23 cellular contexts compared by ENCODE assay signal in the genomic region with DNA sequence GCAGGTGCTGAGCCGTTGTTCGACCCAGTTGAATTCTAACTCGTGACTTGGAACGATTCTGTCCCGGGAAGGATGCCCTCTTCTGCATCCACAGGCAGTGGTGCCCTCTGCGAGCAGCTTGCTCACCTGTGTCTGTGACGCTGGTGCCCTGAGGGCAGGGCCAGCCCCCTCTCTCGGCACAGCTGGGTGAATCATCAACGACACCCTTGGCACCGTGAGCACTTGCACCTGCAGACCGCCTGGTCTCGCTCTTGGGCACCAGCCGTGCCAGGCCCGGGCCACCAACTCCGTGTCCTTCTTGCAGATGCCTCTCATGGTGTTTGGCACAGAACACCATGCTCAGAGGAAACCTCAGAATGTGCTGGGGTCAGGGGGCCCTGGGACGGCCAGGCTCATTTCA.
DNase-seq lines count a peak whose midpoint lies in the region; ATAC-seq, FAIRE-seq and TF ChIP-seq lines count a peak whose summit lies in the region.
"Had no signal": no experiment of that assay in that cellular context is flagged by ENCODE, and none has a peak within 500 bp of the region (broad histone marks: within the 10 kb centered on the region; RNA-seq: fewer than 3 reads in every experiment).

No MANE protein-coding gene starts in this region.

- ATAC-seq in WTC11, result no peak
- ATAC-seq: activated naive CD8-positive, alpha-beta T cell treated with anti-CD3 and anti-CD28 coated beads, Interleukin-2, amount 50 U/mL, for 24 hours had no signal

- TF ChIP-seq CTCF in WTC11 (IDR thresholded peaks at IDR 0.05) (no peak), kidney (IDR thresholded peaks at IDR 0.05; ENCODE audit: borderline replicate concordance, extremely low read depth, insufficient read depth) (no peak)

- no peaks in the 10 kb centered on the region for H3K27me3 Mint-ChIP-seq in WTC11 (ENCODE audit: low read depth)
- H3K27me3 Mint-ChIP-seq: activated CD4-positive, alpha-beta T cell treated with anti-CD3 and anti-CD28 coated beads, Interleukin-2, amount 10 ng/mL, durations not matched to agents 7 days and 5 days; IgD-negative memory B cell had no signal

- no peak for FAIRE-seq in kidney (lab: Jason Lieb, UNC)
- FAIRE-seq: frontal cortex had no signal

- no peaks in the 10 kb centered on the region for H3K36me3 ChIP-seq in kidney (ENCODE audit: control insufficient read depth in 1 of 2, insufficient read depth in 2 of 2, low read length in 2 of 2)
- H3K36me3 ChIP-seq: esophagus muscularis mucosa, transverse colon had no signal

- 0 out of 2 replicates have a peak overlapping the region, but pooled peaks have one; percentile 14 for H3K27ac Mint-ChIP-seq in WTC11
- H3K27ac Mint-ChIP-seq: activated CD4-positive, alpha-beta T cell treated with anti-CD3 and anti-CD28 coated beads, Interleukin-2, amount 10 ng/mL, durations not matched to agents 7 days and 5 days; activated naive CD8-positive, alpha-beta T cell treated with anti-CD3 and anti-CD28 coated beads, Interleukin-2, amount 50 U/mL, for 24 hours; IgD-negative memory B cell; immature natural killer cell; progenitor cell of endocrine pancreas; T-helper 2 cell treated with Interferon-gamma antibody and Interleukin-4, amounts not matched to agents 5 μg/mL and 100 μg/mL, for 36 hours had no signal

- no peaks in the 10 kb centered on the region for H3K9me3 Mint-ChIP-seq in WTC11
- H3K9me3 Mint-ChIP-seq: activated CD4-positive, alpha-beta T cell treated with anti-CD3 and anti-CD28 coated beads, Interleukin-2, amount 10 ng/mL, durations not matched to agents 7 days and 5 days; activated naive CD8-positive, alpha-beta T cell treated with anti-CD3 and anti-CD28 coated beads, Interleukin-2, amount 50 U/mL, for 24 hours; T-helper 2 cell treated with Interferon-gamma antibody and Interleukin-4, amounts not matched to agents 5 μg/mL and 100 μg/mL, for 36 hours had no signal

- no peak overlapping the region for H3K4me3 ChIP-seq in kidney (ENCODE audit: low read length in 2 of 2)
- H3K4me3 ChIP-seq: esophagus muscularis mucosa, hepatocyte, lung, transverse colon had no signal

- no peaks in the 10 kb centered on the region for H3K9me3 ChIP-seq in kidney (ENCODE audit: control insufficient read depth in 1 of 2, low read length in 2 of 2)
- H3K9me3 ChIP-seq: esophagus muscularis mucosa, transverse colon had no signal

- no peak overlapping the region for H3K4me3 Mint-ChIP-seq in WTC11
- H3K4me3 Mint-ChIP-seq: activated CD4-positive, alpha-beta T cell treated with anti-CD3 and anti-CD28 coated beads, Interleukin-2, amount 10 ng/mL, durations not matched to agents 7 days and 5 days; activated naive CD8-positive, alpha-beta T cell treated with anti-CD3 and anti-CD28 coated beads, Interleukin-2, amount 50 U/mL, for 24 hours; IgD-negative memory B cell; immature natural killer cell; T-helper 2 cell treated with Interferon-gamma antibody and Interleukin-4, amounts not matched to agents 5 μg/mL and 100 μg/mL, for 36 hours had no signal

- no peaks in the 10 kb centered on the region for H3K4me1 Mint-ChIP-seq in WTC11
- H3K4me1 Mint-ChIP-seq: activated CD4-positive, alpha-beta T cell treated with anti-CD3 and anti-CD28 coated beads, Interleukin-2, amount 10 ng/mL, durations not matched to agents 7 days and 5 days; activated naive CD8-positive, alpha-beta T cell treated with anti-CD3 and anti-CD28 coated beads, Interleukin-2, amount 50 U/mL, for 24 hours; IgD-negative memory B cell; immature natural killer cell had no signal

- POLR2A ChIA-PET in WTC11 (lab: Charles Lee), result no interaction called here

- H3K36me3 Mint-ChIP-seq in WTC11, result no peaks in the 10 kb centered on the region
- H3K36me3 Mint-ChIP-seq: IgD-negative memory B cell, immature natural killer cell had no signal

- H3K9ac ChIP-seq in kidney (ENCODE audit: low read length in 2 of 2), result no peak overlapping the region

- DNase-seq in AG20443 (ENCODE audit: low spot score) (peak; percentile 6), COLO668 (lab: John Stamatoyannopoulos, UW; ENCODE audit: unreplicated experiment) (peak; percentile 50), WTC11 (ENCODE audit: low spot score) (no peak), kidney (peak; percentile 58), NCI-H82 treated with DMSO at 0.1 percent for 48 hours (lab: John Stamatoyannopoulos, UW; ENCODE audit: unreplicated experiment) (no peak), NCI-H2196 (lab: John Stamatoyannopoulos, UW; ENCODE audit: unreplicated experiment) (no peak), cerebellar cortex (ENCODE audit: low spot score) (no peak)
- DNase-seq: activated CD4-positive, alpha-beta T cell treated with anti-CD3 and anti-CD28 coated beads, Interleukin-2, amount 10 ng/mL, durations not matched to agents 7 days and 5 days; activated gamma-delta T cell treated with Interleukin-2 at 50 U/mL for 16 hours; activated naive CD8-positive, alpha-beta T cell treated with anti-CD3 and anti-CD28 coated beads, Interleukin-2, amount 50 U/mL, for 24 hours; DMS 273 treated with DMSO at 0.1 percent for 48 hours; effector memory CD4-positive, alpha-beta T cell; immature natural killer cell; NCI-H2107; stimulated activated CD8-positive, alpha-beta memory T cell treated with anti-CD3 and anti-CD28 coated beads, Interleukin-4, amount 100 ng/mL, for 48 hours; transverse colon had no signal

- intact Hi-C loops in kidney (cut with DNase I), result no loop called here

- no peak overlapping the region for H3K27ac ChIP-seq in kidney (ENCODE audit: low read depth in 2 of 2, low read length in 2 of 2)
- H3K27ac ChIP-seq: esophagus muscularis mucosa, hepatocyte, transverse colon had no signal

- H3K4me1 ChIP-seq in kidney (ENCODE audit: control insufficient read depth in 1 of 2, insufficient read depth in 1 of 2, low read depth in 1 of 2, low read length in 2 of 2), result peaks cover 0 to 2% of the 10 kb centered on the region in 2 donors
- H3K4me1 ChIP-seq: transverse colon had no signal

- CTCF ChIA-PET in WTC11 (lab: Charles Lee), result no interaction called here

TF ChIP-seq in WTC11, 78 proteins besides CTCF, POLR2A, EP300 and RAD21:
- TF ChIP-seq TEAD4 (CRISPR knock-in tag; IDR thresholded peaks at IDR 0.05) (no peak), FOXK1 (CRISPR knock-in tag; IDR thresholded peaks at IDR 0.05) (no peak)

Comparison
In these comparisons a context has a peak if more than half of its experiments do, and no peak if none do; other contexts are left out.
1. DNase-seq: peak in AG20443 (single experiment), COLO668 (single experiment) and kidney (single experiment); none in WTC11 (single experiment), NCI-H82 treated with DMSO at 0.1 percent for 48 hours (single experiment), NCI-H2196 (single experiment) and cerebellar cortex (single experiment).